8 cellular contexts compared by ENCODE assay signal in the genomic region with DNA sequence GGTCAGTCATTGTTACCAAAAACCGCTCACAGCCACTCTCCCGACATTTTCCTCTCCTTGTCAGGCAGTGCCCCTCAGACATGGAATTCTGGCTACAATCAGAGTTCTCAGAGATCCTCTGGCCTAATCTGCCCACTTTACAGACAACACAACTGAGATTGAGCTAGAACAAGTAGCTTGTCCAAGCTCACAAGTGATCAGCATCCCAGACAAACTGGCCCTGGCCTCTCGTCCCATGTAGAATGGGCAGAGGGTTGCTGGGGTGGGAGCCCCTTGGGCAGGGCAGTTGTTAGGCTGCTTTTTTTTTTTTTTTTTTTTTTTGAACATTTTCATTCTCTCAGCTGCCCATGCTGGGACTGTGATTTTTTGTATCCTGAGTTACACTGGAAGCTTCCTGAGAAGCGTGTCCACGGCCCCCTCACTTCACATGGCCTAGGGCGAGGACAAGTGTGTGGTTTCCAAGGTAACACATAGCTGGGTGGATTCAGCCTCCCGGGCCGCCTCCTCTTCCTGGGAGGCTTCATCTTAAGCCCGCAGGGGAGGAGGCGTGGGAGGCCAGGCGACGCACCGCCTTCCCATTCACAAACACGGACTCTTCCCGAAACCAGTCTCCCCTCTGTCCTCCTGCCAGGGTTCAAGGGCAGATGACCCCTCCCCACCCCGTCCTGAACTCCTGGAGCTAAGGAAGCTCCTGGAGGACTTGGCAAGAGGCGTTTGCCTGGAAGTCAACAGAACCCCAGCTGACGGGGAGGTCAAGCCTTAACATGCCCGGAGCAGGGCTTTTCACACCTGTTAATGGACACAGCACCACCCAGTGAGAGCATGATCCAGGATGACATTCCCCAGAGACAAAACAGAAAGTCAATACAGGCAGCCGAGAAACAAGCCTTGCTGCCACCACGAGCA. TPM values are rescaled to one million over a fixed set of nuclear protein-coding genes. Genes with fewer than 3 reads are reported as not detected.
DNase-seq lines count a peak whose midpoint lies in the region; ATAC-seq and TF ChIP-seq lines count a peak whose summit lies in the region.

No MANE protein-coding gene starts in this region.

- no peak for TF ChIP-seq CTCF in neural crest cell (conservative IDR thresholded peaks at IDR 0.05)

- CTCF ChIA-PET in activated CD4-positive, alpha-beta memory T cell treated with anti-CD3 and anti-CD28 coated beads for 36 hours (lab: Charles Lee) = interaction anchor here (0.6 kb wide), 1 partner anchor 177 kb away, joined by 3 read pairs; no protein-coding TSS in a partner anchor

- no peaks in the 10 kb centered on the region for H3K36me3 Mint-ChIP-seq in neural crest cell (ENCODE audit: low read depth)
- H3K36me3 Mint-ChIP-seq in activated CD4-positive, alpha-beta memory T cell treated with anti-CD3 and anti-CD28 coated beads for 36 hours = no peaks in the 10 kb centered on the region

- peaks cover 43% of the 10 kb centered on the region for H3K4me1 Mint-ChIP-seq in neural crest cell
- peaks cover 12% of the 10 kb centered on the region for H3K4me1 Mint-ChIP-seq in activated CD4-positive, alpha-beta memory T cell treated with anti-CD3 and anti-CD28 coated beads for 36 hours (ENCODE audit: low read depth)

- peaks cover 5% of the 10 kb centered on the region for H3K27me3 Mint-ChIP-seq in neural crest cell (ENCODE audit: low read depth)
- no peaks in the 10 kb centered on the region for H3K27me3 Mint-ChIP-seq in activated CD4-positive, alpha-beta memory T cell treated with anti-CD3 and anti-CD28 coated beads for 36 hours

- ATAC-seq in GM19463 (IDR thresholded peaks at IDR 0.05; ENCODE audit: unreplicated experiment) = no peak

- no peaks in the 10 kb centered on the region for H3K9me3 Mint-ChIP-seq in neural crest cell
- no peaks in the 10 kb centered on the region for H3K9me3 Mint-ChIP-seq in activated CD4-positive, alpha-beta memory T cell treated with anti-CD3 and anti-CD28 coated beads for 36 hours

- peak overlapping the region; percentile 18 for H3K27ac ChIP-seq in epithelial cell of prostate

- intact Hi-C loops in activated CD4-positive, alpha-beta memory T cell treated with anti-CD3 and anti-CD28 coated beads for 36 hours (cut with micrococcal nuclease) = no loop called here

- H3K27ac Mint-ChIP-seq in neural crest cell (ENCODE audit: unreplicated experiment) = peak overlapping the region; percentile 89
- no peak overlapping the region for H3K27ac Mint-ChIP-seq in activated CD4-positive, alpha-beta memory T cell treated with anti-CD3 and anti-CD28 coated beads for 36 hours

- DNase-seq in EL (peak; percentile 69), NCI-H345 (lab: John Stamatoyannopoulos, UW) (peak; percentile 94), epithelial cell of prostate (ENCODE audit: low read depth, low spot score) (peak; percentile 41), neural crest cell (ENCODE audit: low read depth, low spot score) (peak; percentile 15), NOMO-1 (lab: John Stamatoyannopoulos, UW; ENCODE audit: unreplicated experiment in 2 of 2) (no peak)
- DNase-seq in activated CD4-positive, alpha-beta memory T cell treated with anti-CD3 and anti-CD28 coated beads for 36 hours = no peak
- no peak for DNase-seq in stimulated activated CD4-positive, alpha-beta T cell treated with anti-CD3 and anti-CD28 coated beads, Interleukin-4, amount 100 ng/mL, for 1 hour

- POLR2A ChIA-PET in activated CD4-positive, alpha-beta memory T cell treated with anti-CD3 and anti-CD28 coated beads for 36 hours (lab: Charles Lee) = interaction anchor here (0.6 to 1.0 kb wide), 3 partner anchors 13 to 331 kb away, joined by 3 to 4 read pairs (median 4); no protein-coding TSS in a partner anchor

- no peak overlapping the region for H3K4me3 Mint-ChIP-seq in neural crest cell
- H3K4me3 Mint-ChIP-seq in activated CD4-positive, alpha-beta memory T cell treated with anti-CD3 and anti-CD28 coated beads for 36 hours = no peak overlapping the region

RNA-seq across cellular contexts. Expression of gene KCNN3, which starts 56.9 kb away (rescaled TPM):
- 0.84 and 1.1 TPM in 2 replicates for total RNA-seq in neural crest cell
- under 1 TPM; 0.02 to 0.14 TPM for total RNA-seq in activated CD4-positive, alpha-beta memory T cell treated with anti-CD3 and anti-CD28 coated beads for 36 hours

Comparison
In these comparisons a context has a peak if more than half of its experiments do, and no peak if none do; other contexts are left out.
1. DNase-seq: peak in EL (single experiment), NCI-H345 (single experiment), epithelial cell of prostate (single experiment) and neural crest cell (single experiment); none in NOMO-1 (0 of 2), activated CD4-positive, alpha-beta memory T cell treated with anti-CD3 and anti-CD28 coated beads for 36 hours (single experiment) and stimulated activated CD4-positive, alpha-beta T cell treated with anti-CD3 and anti-CD28 coated beads, Interleukin-4, amount 100 ng/mL, for 1 hour (single experiment).